Comparison of ENCODE assay signal across 28 cellular contexts in genomic region chr10:34654211-34654610, GRCh38.
"Had no signal": no experiment of that assay in that cellular context is flagged by ENCODE, and none has a peak within 500 bp of the region (broad histone marks: within the 10 kb centered on the region; RNA-seq: fewer than 3 reads in every experiment).

No MANE protein-coding gene starts in this region.

- H3K4me1 Mint-ChIP-seq: activated CD4-positive, alpha-beta memory T cell treated with anti-CD3 and anti-CD28 coated beads, Interleukin-2, amount 10 ng/mL, durations not matched to agents 7 days and 5 days; activated CD4-positive, alpha-beta T cell treated with anti-CD3 and anti-CD28 coated beads, Interleukin-2, amount 10 ng/mL, durations not matched to agents 7 days and 5 days; activated naive CD4-positive, alpha-beta T cell treated with anti-CD3 and anti-CD28 coated beads, Interleukin-2, amount 10 ng/mL, durations not matched to agents 7 days and 5 days; activated naive CD8-positive, alpha-beta T cell treated with anti-CD3 and anti-CD28 coated beads, Interleukin-2, amount 10 ng/mL, durations not matched to agents 7 days and 5 days had no signal

- H3K4me3 ChIP-seq: ascending aorta, breast epithelium, cardiac muscle cell, colonic mucosa, dorsolateral prefrontal cortex, esophagus squamous epithelium, gastroesophageal sphincter had no signal

- H3K36me3 Mint-ChIP-seq: activated naive CD4-positive, alpha-beta T cell treated with anti-CD3 and anti-CD28 coated beads, Interleukin-2, amount 10 ng/mL, durations not matched to agents 7 days and 5 days; activated naive CD4-positive, alpha-beta T cell treated with anti-CD3 and anti-CD28 coated beads, Interleukin-2, amount 50 U/mL, for 72 hours; activated naive CD8-positive, alpha-beta T cell treated with anti-CD3 and anti-CD28 coated beads, Interleukin-2, amount 10 ng/mL, durations not matched to agents 7 days and 5 days; brain had no signal

- H3K4me1 ChIP-seq: breast epithelium had no signal

- H3K27me3 Mint-ChIP-seq: brain had no signal

- H3K4me3 Mint-ChIP-seq: activated CD4-positive, alpha-beta memory T cell treated with anti-CD3 and anti-CD28 coated beads, Interleukin-2, amount 10 ng/mL, durations not matched to agents 7 days and 5 days; activated CD4-positive, alpha-beta T cell treated with anti-CD3 and anti-CD28 coated beads, Interleukin-2, amount 10 ng/mL, durations not matched to agents 7 days and 5 days; activated naive CD4-positive, alpha-beta T cell treated with anti-CD3 and anti-CD28 coated beads, Interleukin-2, amount 10 ng/mL, durations not matched to agents 7 days and 5 days; activated naive CD8-positive, alpha-beta T cell treated with anti-CD3 and anti-CD28 coated beads, Interleukin-2, amount 10 ng/mL, durations not matched to agents 7 days and 5 days; activated T-cell treated with anti-CD3 and anti-CD28 coated beads, Interleukin-2, amount 50 U/mL, for 24 hours; activated T-cell treated with anti-CD3 and anti-CD28 coated beads, Interleukin-2, amount 50 U/mL, for 72 hours; brain had no signal

- H3K27me3 ChIP-seq: ascending aorta, breast epithelium, cardiac muscle cell, colonic mucosa, dorsolateral prefrontal cortex, esophagus squamous epithelium, gastroesophageal sphincter had no signal

- H3K9me3 ChIP-seq: ascending aorta, breast epithelium, colonic mucosa, esophagus squamous epithelium, gastroesophageal sphincter had no signal

- DNase-seq: activated CD4-positive, alpha-beta memory T cell treated with anti-CD3 and anti-CD28 coated beads, Interleukin-2, amount 10 ng/mL, durations not matched to agents 7 days and 5 days; activated CD4-positive, alpha-beta T cell treated with anti-CD3 and anti-CD28 coated beads for 1 hour; activated CD4-positive, alpha-beta T cell treated with anti-CD3 and anti-CD28 coated beads for 4 hours; activated CD4-positive, alpha-beta T cell treated with anti-CD3 and anti-CD28 coated beads, Interleukin-2, amount 10 ng/mL, durations not matched to agents 7 days and 5 days; activated CD4-positive, alpha-beta T cell treated with anti-CD3 and anti-CD28 coated beads, Interleukin-2, amount 50 U/mL, for 4 hours; activated CD8-positive, alpha-beta memory T cell treated with anti-CD3 and anti-CD28 coated beads, Interleukin-2, amount 50 U/mL, for 48 hours; activated gamma-delta T cell; activated naive CD4-positive, alpha-beta T cell; activated naive CD4-positive, alpha-beta T cell treated with anti-CD3 and anti-CD28 coated beads, Interleukin-2, amount 10 ng/mL, durations not matched to agents 7 days and 5 days; activated naive CD8-positive, alpha-beta T cell treated with anti-CD3 and anti-CD28 coated beads, Interleukin-2, amount 10 ng/mL, durations not matched to agents 7 days and 5 days; activated T-cell treated with anti-CD3 and anti-CD28 coated beads for 4 hours; activated T-cell treated with anti-CD3 and anti-CD28 coated beads, Interleukin-2, amount 50 U/mL, for 24 hours; activated T-cell treated with anti-CD3 and anti-CD28 coated beads, Interleukin-2, amount 50 U/mL, for 72 hours; central memory CD4-positive, alpha-beta T cell; cerebellar nuclear complex; colonic mucosa; dorsolateral prefrontal cortex; effector memory CD4-positive, alpha-beta T cell; esophagus squamous epithelium; foreskin melanocyte; T-helper 2 cell had no signal

- H3K27ac Mint-ChIP-seq: activated CD4-positive, alpha-beta memory T cell treated with anti-CD3 and anti-CD28 coated beads, Interleukin-2, amount 10 ng/mL, durations not matched to agents 7 days and 5 days; activated CD4-positive, alpha-beta T cell treated with anti-CD3 and anti-CD28 coated beads, Interleukin-2, amount 10 ng/mL, durations not matched to agents 7 days and 5 days; activated naive CD4-positive, alpha-beta T cell treated with anti-CD3 and anti-CD28 coated beads, Interleukin-2, amount 10 ng/mL, durations not matched to agents 7 days and 5 days; activated naive CD4-positive, alpha-beta T cell treated with anti-CD3 and anti-CD28 coated beads, Interleukin-2, amount 50 U/mL, for 72 hours; activated naive CD8-positive, alpha-beta T cell treated with anti-CD3 and anti-CD28 coated beads, Interleukin-2, amount 10 ng/mL, durations not matched to agents 7 days and 5 days; activated T-cell treated with anti-CD3 and anti-CD28 coated beads, Interleukin-2, amount 50 U/mL, for 24 hours; activated T-cell treated with anti-CD3 and anti-CD28 coated beads, Interleukin-2, amount 50 U/mL, for 72 hours; brain had no signal

- H3K9me3 Mint-ChIP-seq: activated CD4-positive, alpha-beta memory T cell treated with anti-CD3 and anti-CD28 coated beads, Interleukin-2, amount 10 ng/mL, durations not matched to agents 7 days and 5 days; activated CD4-positive, alpha-beta T cell treated with anti-CD3 and anti-CD28 coated beads, Interleukin-2, amount 10 ng/mL, durations not matched to agents 7 days and 5 days; activated naive CD4-positive, alpha-beta T cell treated with anti-CD3 and anti-CD28 coated beads, Interleukin-2, amount 10 ng/mL, durations not matched to agents 7 days and 5 days; activated naive CD4-positive, alpha-beta T cell treated with anti-CD3 and anti-CD28 coated beads, Interleukin-2, amount 50 U/mL, for 72 hours; activated naive CD8-positive, alpha-beta T cell treated with anti-CD3 and anti-CD28 coated beads, Interleukin-2, amount 10 ng/mL, durations not matched to agents 7 days and 5 days; activated T-cell treated with anti-CD3 and anti-CD28 coated beads, Interleukin-2, amount 50 U/mL, for 24 hours; activated T-cell treated with anti-CD3 and anti-CD28 coated beads, Interleukin-2, amount 50 U/mL, for 72 hours; brain had no signal

- H3K27ac ChIP-seq: ascending aorta, breast epithelium, cardiac muscle cell, colonic mucosa, dorsolateral prefrontal cortex, epithelial cell of prostate, esophagus squamous epithelium, gastroesophageal sphincter had no signal

- H3K36me3 ChIP-seq: ascending aorta, breast epithelium, cardiac muscle cell, colonic mucosa, esophagus squamous epithelium, gastroesophageal sphincter had no signal

- ATAC-seq: activated naive CD4-positive, alpha-beta T cell treated with anti-CD3 and anti-CD28 coated beads, Interleukin-2, amount 50 U/mL, for 72 hours; activated T-cell treated with anti-CD3 and anti-CD28 coated beads, Interleukin-2, amount 50 U/mL, for 72 hours; gastroesophageal sphincter had no signal
